ENCODE assay signal across 16 cellular contexts in the genomic region with DNA sequence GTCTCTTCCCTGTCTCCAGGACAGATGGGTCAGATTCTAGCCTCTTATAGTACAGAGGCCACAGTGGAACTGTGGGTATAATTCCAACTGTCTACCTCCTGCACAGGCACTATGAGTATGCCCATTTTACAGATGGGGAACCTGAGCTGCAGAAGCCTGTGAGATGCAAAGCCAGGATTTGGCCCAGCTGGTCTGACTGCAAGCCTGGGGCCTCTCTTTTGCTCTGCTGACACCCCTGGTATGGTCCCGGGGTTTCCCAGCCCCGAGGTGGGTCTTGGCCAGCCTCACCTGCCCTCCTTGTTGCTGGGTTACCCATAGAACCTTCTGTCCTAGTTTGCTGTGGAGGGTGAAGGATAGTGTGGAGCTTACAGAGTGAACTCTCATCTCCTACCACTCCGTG. TPM values are rescaled to one million over a fixed set of nuclear protein-coding genes. Genes with fewer than 3 reads are reported as not detected.
DNase-seq lines count a peak whose midpoint lies in the region; ATAC-seq and TF ChIP-seq lines count a peak whose summit lies in the region.
"Had no signal": no experiment of that assay in that cellular context is flagged by ENCODE, and none has a peak within 500 bp of the region (broad histone marks: within the 10 kb centered on the region; RNA-seq: fewer than 3 reads in every experiment).

No MANE protein-coding gene starts in this region.

- H3K4me1 ChIP-seq in muscle layer of colon (ENCODE audit: insufficient read depth, low read length) (peaks cover 85% of the 10 kb centered on the region), stomach smooth muscle (ENCODE audit: control insufficient read depth, insufficient read depth, low read length) (peaks cover 75% of the 10 kb centered on the region)

- H3K9ac ChIP-seq in muscle layer of colon (ENCODE audit: low read length) (no peak overlapping the region), stomach smooth muscle (ENCODE audit: low read length in 2 of 2) (no peak overlapping the region)

- DNase-seq in DMS53 (lab: John Stamatoyannopoulos, UW) (peak; percentile 21), DMS53 treated with DMSO at 0.1 percent for 48 hours (lab: John Stamatoyannopoulos, UW; ENCODE audit: unreplicated experiment) (no peak), dorsolateral prefrontal cortex (peak in 1 of 10 donors; percentile 26), inferior parietal cortex (ENCODE audit: extremely low spot score) (no peak), AG08396 (ENCODE audit: low spot score) (no peak)
- DNase-seq: activated CD8-positive, alpha-beta T cell treated with anti-CD3 and anti-CD28 coated beads, Interleukin-2, amount 10 ng/mL, durations not matched to agents 7 days and 5 days; amniotic stem cell; effector memory CD8-positive, alpha-beta T cell; immature natural killer cell; Karpas-422; T-cell had no signal

- H3K36me3 ChIP-seq in muscle layer of colon (ENCODE audit: insufficient read depth, low read length) (no peaks in the 10 kb centered on the region), stomach smooth muscle (ENCODE audit: control insufficient read depth in 2 of 2, insufficient read depth in 2 of 2, low read length in 2 of 2) (no peaks in the 10 kb centered on the region)
- H3K36me3 ChIP-seq: neutrophil had no signal

- peak overlapping the region in 43 of 59 donors; percentile 7 to 83 (median 59) for H3K27ac ChIP-seq in dorsolateral prefrontal cortex
- peak overlapping the region; percentile 54 for H3K27ac ChIP-seq in muscle layer of colon (ENCODE audit: low read depth, low read length)
- H3K27ac ChIP-seq in stomach smooth muscle (ENCODE audit: low read length), result peak overlapping the region; percentile 55
- H3K27ac ChIP-seq: 22Rv1, neutrophil had no signal

- no peak for ATAC-seq in activated CD4-positive, CD25-positive, alpha-beta regulatory T cell treated with anti-CD3 and anti-CD28 coated beads, Interleukin-2, amount 50 U/mL, for 24 hours
- ATAC-seq: activated CD8-positive, alpha-beta T cell treated with anti-CD3 and anti-CD28 coated beads, Interleukin-2, amount 10 ng/mL, durations not matched to agents 7 days and 5 days; effector memory CD8-positive, alpha-beta T cell; T-cell had no signal

- H3K9me3 ChIP-seq in muscle layer of colon (ENCODE audit: low read length) (no peaks in the 10 kb centered on the region), stomach smooth muscle (ENCODE audit: control insufficient read depth in 2 of 2, low read length in 2 of 2) (no peaks in the 10 kb centered on the region)
- H3K9me3 ChIP-seq: neutrophil had no signal

- intact Hi-C loops in dorsolateral prefrontal cortex (cut with DNase I), result no loop called here

- TF ChIP-seq CTCF in dorsolateral prefrontal cortex (IDR thresholded peaks at IDR 0.05 in 54 of 56, conservative IDR thresholded peaks at IDR 0.05 in 2 of 56; ENCODE audit: low read depth in 1 of 56, partially characterized antibody in 56 of 56), result no peak

- H3K27me3 ChIP-seq in dorsolateral prefrontal cortex, result no peaks in the 10 kb centered on the region
- no peaks in the 10 kb centered on the region for H3K27me3 ChIP-seq in muscle layer of colon (ENCODE audit: control insufficient read depth in 1 of 2, insufficient read depth in 2 of 2, low read length in 2 of 2)
- H3K27me3 ChIP-seq in stomach smooth muscle (ENCODE audit: control insufficient read depth in 1 of 2, insufficient read depth in 2 of 2, low read length in 2 of 2), result no peaks in the 10 kb centered on the region
- H3K27me3 ChIP-seq: neutrophil had no signal

- H3K4me3 ChIP-seq in dorsolateral prefrontal cortex, result no peak overlapping the region
- no peak overlapping the region for H3K4me3 ChIP-seq in muscle layer of colon (ENCODE audit: low read depth in 1 of 2, low read length in 2 of 2)
- H3K4me3 ChIP-seq in stomach smooth muscle (ENCODE audit: low read length in 2 of 2), result no peak overlapping the region

RNA-seq across cellular contexts. Expression of a gene that starts 9.8 kb away (rescaled TPM):
- 100 to 1,000 TPM in 78 of 120 experiments, 10 to 100 TPM in 42; 63.1 to 197 (median 109) TPM for total RNA-seq in dorsolateral prefrontal cortex
